In the genomic region with DNA sequence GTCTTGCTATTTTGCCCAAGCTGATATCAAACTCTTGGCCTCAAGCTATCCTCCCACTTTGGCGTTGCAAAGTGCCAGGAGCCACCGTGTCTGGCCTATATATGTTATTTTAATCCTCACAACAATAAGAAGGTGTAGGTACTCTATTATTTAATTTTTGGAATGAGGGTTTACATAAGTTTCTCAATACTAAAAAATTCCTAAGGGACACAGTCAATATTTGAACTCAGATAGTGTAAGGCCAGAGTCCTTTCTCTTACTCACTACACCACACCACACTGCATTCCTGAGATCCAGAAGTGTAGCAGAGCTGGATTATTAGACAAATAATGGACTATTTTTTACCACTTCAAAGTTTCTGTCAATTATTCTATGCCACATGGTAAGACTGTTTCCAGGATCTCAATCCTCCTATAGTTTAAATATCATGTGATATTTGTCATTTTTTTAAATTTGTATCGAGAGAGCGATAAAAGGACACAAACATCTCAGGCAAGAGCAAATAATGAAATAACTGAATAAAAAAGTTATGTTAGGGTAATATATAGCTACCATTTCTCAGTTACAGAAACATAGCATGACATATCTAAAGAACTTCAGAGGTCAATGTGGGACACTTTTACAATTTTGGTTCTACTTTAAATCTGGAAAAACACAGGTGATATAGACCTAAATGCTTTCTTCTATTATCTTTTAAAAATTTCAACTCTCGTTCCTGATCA, we compare ENCODE assay signal across 1 cellular context.
TF ChIP-seq lines count a peak whose summit lies in the region.

No MANE protein-coding gene starts in this region.

TF ChIP-seq in HepG2, 621 proteins besides CTCF, POLR2A, EP300 and RAD21 (continued from another document and continues in another):
- TF ChIP-seq, protein P1, sequence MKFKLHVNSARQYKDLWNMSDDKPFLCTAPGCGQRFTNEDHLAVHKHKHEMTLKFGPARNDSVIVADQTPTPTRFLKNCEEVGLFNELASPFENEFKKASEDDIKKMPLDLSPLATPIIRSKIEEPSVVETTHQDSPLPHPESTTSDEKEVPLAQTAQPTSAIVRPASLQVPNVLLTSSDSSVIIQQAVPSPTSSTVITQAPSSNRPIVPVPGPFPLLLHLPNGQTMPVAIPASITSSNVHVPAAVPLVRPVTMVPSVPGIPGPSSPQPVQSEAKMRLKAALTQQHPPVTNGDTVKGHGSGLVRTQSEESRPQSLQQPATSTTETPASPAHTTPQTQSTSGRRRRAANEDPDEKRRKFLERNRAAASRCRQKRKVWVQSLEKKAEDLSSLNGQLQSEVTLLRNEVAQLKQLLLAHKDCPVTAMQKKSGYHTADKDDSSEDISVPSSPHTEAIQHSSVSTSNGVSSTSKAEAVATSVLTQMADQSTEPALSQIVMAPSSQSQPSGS (CRISPR knock-in tag; IDR thresholded peaks at IDR 0.05): peak; percentile 84
- TF ChIP-seq KAT8 (CRISPR knock-in tag; IDR thresholded peaks at IDR 0.05) (peak; percentile 70), PREB (CRISPR knock-in tag; IDR thresholded peaks at IDR 0.05) (no peak), SRF (IDR thresholded peaks at IDR 0.05; ENCODE audit: low read depth, low read length) (no peak), ZNF784 (CRISPR knock-in tag; IDR thresholded peaks at IDR 0.05; ENCODE audit: borderline replicate concordance) (no peak), BORCS8-MEF2B (CRISPR knock-in tag; IDR thresholded peaks at IDR 0.05) (no peak), ZNF207 (IDR thresholded peaks at IDR 0.05; ENCODE audit: borderline replicate concordance) (no peak), KDM4B (CRISPR knock-in tag; IDR thresholded peaks at IDR 0.05) (0 out of 2 replicates have a peak, but pooled peaks have one; percentile 20), ZNF75D (CRISPR knock-in tag; IDR thresholded peaks at IDR 0.05; ENCODE audit: borderline replicate concordance) (no peak), ZNF296 (CRISPR knock-in tag; conservative IDR thresholded peaks at IDR 0.05) (no peak), FOXO1 (CRISPR knock-in tag; IDR thresholded peaks at IDR 0.05) (peak; percentile 64; the same call in 1 of the 2 replicates), CBX2 (IDR thresholded peaks at IDR 0.05; ENCODE audit: low read depth, low read length) (no peak), CBX2 (CRISPR knock-in tag; IDR thresholded peaks at IDR 0.05; ENCODE audit: low read depth) (no peak), FOSL1 (CRISPR knock-in tag; IDR thresholded peaks at IDR 0.05; ENCODE audit: borderline replicate concordance) (peak; percentile 68; the same call in 1 of the 2 replicates), THAP11 (CRISPR knock-in tag; IDR thresholded peaks at IDR 0.05) (0 out of 2 replicates have a peak, but pooled peaks have one; percentile 54), JARID2 (CRISPR knock-in tag; IDR thresholded peaks at IDR 0.05; ENCODE audit: insufficient replicate concordance) (no peak), ZNF598 (CRISPR knock-in tag; IDR thresholded peaks at IDR 0.05; ENCODE audit: borderline replicate concordance) (no peak), IRX3 (CRISPR knock-in tag; IDR thresholded peaks at IDR 0.05; ENCODE audit: borderline replicate concordance, low read depth) (no peak), BRF2 (CRISPR knock-in tag; IDR thresholded peaks at IDR 0.05) (peak; percentile 87; the same call in 1 of the 2 replicates), ZNF451 (CRISPR knock-in tag; IDR thresholded peaks at IDR 0.05) (no peak), ZNF543 (CRISPR knock-in tag; IDR thresholded peaks at IDR 0.05) (no peak), RBFOX2 (IDR thresholded peaks at IDR 0.05; ENCODE audit: low read depth, low read length) (no peak), ARNTL (CRISPR knock-in tag; IDR thresholded peaks at IDR 0.05) (no peak), EHMT2 (IDR thresholded peaks at IDR 0.05; ENCODE audit: borderline replicate concordance, low read depth, low read length) (peak; percentile 48; the same call in 1 of the 2 replicates), MTA3 (CRISPR knock-in tag; IDR thresholded peaks at IDR 0.05) (no peak), NFIB (CRISPR knock-in tag; IDR thresholded peaks at IDR 0.05; ENCODE audit: borderline replicate concordance) (no peak), GABPA (IDR thresholded peaks at IDR 0.05; ENCODE audit: low read depth, low read length) (no peak), GABPA (CRISPR knock-in tag; IDR thresholded peaks at IDR 0.05; ENCODE audit: low read depth) (no peak; the same call in 1 of the 2 replicates), GATAD1 (CRISPR knock-in tag; IDR thresholded peaks at IDR 0.05) (no peak), ZBTB4 (CRISPR knock-in tag; IDR thresholded peaks at IDR 0.05; ENCODE audit: borderline replicate concordance) (no peak), MAZ (IDR thresholded peaks at IDR 0.05; ENCODE audit: borderline replicate concordance, low read depth, low read length) (peak; percentile 99), MAZ (CRISPR knock-in tag; IDR thresholded peaks at IDR 0.05; ENCODE audit: low read depth) (0 out of 2 replicates have a peak, but pooled peaks have one; percentile 38)
- TF ChIP-seq, protein P2, sequence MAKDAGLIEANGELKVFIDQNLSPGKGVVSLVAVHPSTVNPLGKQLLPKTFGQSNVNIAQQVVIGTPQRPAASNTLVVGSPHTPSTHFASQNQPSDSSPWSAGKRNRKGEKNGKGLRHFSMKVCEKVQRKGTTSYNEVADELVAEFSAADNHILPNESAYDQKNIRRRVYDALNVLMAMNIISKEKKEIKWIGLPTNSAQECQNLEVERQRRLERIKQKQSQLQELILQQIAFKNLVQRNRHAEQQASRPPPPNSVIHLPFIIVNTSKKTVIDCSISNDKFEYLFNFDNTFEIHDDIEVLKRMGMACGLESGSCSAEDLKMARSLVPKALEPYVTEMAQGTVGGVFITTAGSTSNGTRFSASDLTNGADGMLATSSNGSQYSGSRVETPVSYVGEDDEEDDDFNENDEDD (CRISPR knock-in tag; IDR thresholded peaks at IDR 0.05; ENCODE audit: borderline replicate concordance): no peak
- TF ChIP-seq, protein P3, sequence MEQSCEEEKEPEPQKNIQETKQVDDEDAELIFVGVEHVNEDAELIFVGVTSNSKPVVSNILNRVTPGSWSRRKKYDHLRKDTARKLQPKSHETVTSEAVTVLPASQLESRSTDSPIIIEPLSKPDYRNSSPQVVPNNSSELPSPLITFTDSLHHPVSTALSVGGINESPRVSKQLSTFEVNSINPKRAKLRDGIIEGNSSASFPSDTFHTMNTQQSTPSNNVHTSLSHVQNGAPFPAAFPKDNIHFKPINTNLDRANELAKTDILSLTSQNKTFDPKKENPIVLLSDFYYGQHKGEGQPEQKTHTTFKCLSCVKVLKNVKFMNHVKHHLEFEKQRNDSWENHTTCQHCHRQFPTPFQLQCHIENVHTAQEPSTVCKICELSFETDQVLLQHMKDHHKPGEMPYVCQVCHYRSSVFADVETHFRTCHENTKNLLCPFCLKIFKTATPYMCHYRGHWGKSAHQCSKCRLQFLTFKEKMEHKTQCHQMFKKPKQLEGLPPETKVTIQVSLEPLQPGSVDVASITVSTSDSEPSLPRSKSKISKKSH (CRISPR knock-in tag; IDR thresholded peaks at IDR 0.05; ENCODE audit: borderline replicate concordance): no peak
- TF ChIP-seq, protein P4, sequence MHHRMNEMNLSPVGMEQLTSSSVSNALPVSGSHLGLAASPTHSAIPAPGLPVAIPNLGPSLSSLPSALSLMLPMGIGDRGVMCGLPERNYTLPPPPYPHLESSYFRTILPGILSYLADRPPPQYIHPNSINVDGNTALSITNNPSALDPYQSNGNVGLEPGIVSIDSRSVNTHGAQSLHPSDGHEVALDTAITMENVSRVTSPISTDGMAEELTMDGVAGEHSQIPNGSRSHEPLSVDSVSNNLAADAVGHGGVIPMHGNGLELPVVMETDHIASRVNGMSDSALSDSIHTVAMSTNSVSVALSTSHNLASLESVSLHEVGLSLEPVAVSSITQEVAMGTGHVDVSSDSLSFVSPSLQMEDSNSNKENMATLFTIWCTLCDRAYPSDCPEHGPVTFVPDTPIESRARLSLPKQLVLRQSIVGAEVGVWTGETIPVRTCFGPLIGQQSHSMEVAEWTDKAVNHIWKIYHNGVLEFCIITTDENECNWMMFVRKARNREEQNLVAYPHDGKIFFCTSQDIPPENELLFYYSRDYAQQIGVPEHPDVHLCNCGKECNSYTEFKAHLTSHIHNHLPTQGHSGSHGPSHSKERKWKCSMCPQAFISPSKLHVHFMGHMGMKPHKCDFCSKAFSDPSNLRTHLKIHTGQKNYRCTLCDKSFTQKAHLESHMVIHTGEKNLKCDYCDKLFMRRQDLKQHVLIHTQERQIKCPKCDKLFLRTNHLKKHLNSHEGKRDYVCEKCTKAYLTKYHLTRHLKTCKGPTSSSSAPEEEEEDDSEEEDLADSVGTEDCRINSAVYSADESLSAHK (CRISPR knock-in tag; IDR thresholded peaks at IDR 0.05; ENCODE audit: borderline replicate concordance): no peak
- TF ChIP-seq, protein P5, sequence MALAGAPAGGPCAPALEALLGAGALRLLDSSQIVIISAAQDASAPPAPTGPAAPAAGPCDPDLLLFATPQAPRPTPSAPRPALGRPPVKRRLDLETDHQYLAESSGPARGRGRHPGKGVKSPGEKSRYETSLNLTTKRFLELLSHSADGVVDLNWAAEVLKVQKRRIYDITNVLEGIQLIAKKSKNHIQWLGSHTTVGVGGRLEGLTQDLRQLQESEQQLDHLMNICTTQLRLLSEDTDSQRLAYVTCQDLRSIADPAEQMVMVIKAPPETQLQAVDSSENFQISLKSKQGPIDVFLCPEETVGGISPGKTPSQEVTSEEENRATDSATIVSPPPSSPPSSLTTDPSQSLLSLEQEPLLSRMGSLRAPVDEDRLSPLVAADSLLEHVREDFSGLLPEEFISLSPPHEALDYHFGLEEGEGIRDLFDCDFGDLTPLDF (CRISPR knock-in tag; IDR thresholded peaks at IDR 0.05): no peak
- TF ChIP-seq, protein P6, sequence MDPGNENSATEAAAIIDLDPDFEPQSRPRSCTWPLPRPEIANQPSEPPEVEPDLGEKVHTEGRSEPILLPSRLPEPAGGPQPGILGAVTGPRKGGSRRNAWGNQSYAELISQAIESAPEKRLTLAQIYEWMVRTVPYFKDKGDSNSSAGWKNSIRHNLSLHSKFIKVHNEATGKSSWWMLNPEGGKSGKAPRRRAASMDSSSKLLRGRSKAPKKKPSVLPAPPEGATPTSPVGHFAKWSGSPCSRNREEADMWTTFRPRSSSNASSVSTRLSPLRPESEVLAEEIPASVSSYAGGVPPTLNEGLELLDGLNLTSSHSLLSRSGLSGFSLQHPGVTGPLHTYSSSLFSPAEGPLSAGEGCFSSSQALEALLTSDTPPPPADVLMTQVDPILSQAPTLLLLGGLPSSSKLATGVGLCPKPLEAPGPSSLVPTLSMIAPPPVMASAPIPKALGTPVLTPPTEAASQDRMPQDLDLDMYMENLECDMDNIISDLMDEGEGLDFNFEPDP (CRISPR knock-in tag; conservative IDR thresholded peaks at IDR 0.05): no peak
